ENCODE assay signal across 8 cellular contexts in the genomic region with DNA sequence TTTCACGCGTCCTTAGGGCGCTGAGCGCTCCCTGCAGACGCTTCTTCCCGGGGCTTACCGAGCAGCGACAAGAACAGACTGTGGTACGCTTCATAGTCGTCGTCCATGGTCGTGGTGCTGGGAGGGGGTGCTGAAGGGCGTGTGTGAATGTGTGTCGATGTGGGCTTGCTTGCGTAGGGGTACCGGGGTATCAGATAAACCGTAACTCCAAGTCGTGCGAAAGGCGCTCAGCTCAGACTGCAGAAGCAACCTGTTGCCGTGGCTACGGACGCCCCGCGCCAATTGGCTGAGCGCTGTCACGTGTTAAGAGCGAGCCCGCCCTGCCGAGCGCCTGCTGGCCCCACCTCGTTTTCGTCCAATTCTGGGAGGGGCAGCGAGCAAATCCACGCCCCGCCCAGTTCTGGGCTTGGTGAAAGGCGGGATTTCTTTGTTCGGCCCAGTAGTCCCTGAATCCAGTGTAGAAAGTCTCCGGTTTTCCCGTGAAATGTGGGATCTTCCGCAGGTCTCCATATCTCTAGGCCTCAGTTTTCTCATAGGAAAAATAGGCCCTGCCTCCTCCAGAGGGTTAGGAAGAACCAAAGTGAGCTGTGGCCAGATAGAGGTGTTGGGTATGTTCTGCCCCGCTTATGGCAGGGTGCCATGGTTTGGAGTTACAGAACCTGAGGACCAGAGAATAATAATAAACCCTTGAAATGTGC. TPM values are rescaled to one million over a fixed set of nuclear protein-coding genes. Genes with fewer than 3 reads are reported as not detected.
DNase-seq lines count a peak whose midpoint lies in the region; ATAC-seq and TF ChIP-seq lines count a peak whose summit lies in the region.

A gene (minus strand): TSS at position 255 of the 698 bp plus-strand sequence. CDS start 148 bp downstream, at position 107.

- ATAC-seq in GM21717 (IDR thresholded peaks at IDR 0.05; ENCODE audit: unreplicated experiment) (peak; percentile 66), Right ventricle myocardium superior (ENCODE audit: poor library complexity) (peak; percentile 99)
- ATAC-seq in activated naive CD8-positive, alpha-beta T cell treated with anti-CD3 and anti-CD28 coated beads, Interleukin-2, amount 50 U/mL, for 24 hours: peak; percentile 90

- peak within 1 kb of the TSS; percentile 64 for H3K4me3 Mint-ChIP-seq in activated naive CD8-positive, alpha-beta T cell treated with anti-CD3 and anti-CD28 coated beads, Interleukin-2, amount 50 U/mL, for 24 hours

- TF ChIP-seq POLR2A in ovary (IDR thresholded peaks at IDR 0.05) (no peak), testis (IDR thresholded peaks at IDR 0.05) (no peak)

- H3K4me1 ChIP-seq in ovary (ENCODE audit: insufficient read depth) (no peaks in the 10 kb centered on the region), testis (no peaks in the 10 kb centered on the region)

- TF ChIP-seq EP300 in ovary (IDR thresholded peaks at IDR 0.05): no peak

- peaks cover 6% of the 10 kb centered on the region for H3K27me3 Mint-ChIP-seq in activated naive CD8-positive, alpha-beta T cell treated with anti-CD3 and anti-CD28 coated beads, Interleukin-2, amount 50 U/mL, for 24 hours

- no peaks in the 10 kb centered on the region for H3K9me3 Mint-ChIP-seq in activated naive CD8-positive, alpha-beta T cell treated with anti-CD3 and anti-CD28 coated beads, Interleukin-2, amount 50 U/mL, for 24 hours

- H3K4me3 ChIP-seq in LNCaP clone FGC (ENCODE audit: low read depth, low read length) (peak within 1 kb of the TSS; percentile 53), ovary (peak within 1 kb of the TSS; percentile 54), testis (peak within 1 kb of the TSS; percentile 46 to 65)

- peak within 1 kb of the TSS in 1 of 2 donors; percentile 53 for H3K27ac ChIP-seq in ovary
- H3K27ac ChIP-seq in testis: peak within 1 kb of the TSS; percentile 28 to 36

- no peaks in the 10 kb centered on the region for H3K36me3 ChIP-seq in ovary
- no peaks in the 10 kb centered on the region for H3K36me3 ChIP-seq in testis (ENCODE audit: low read depth, missing control alignments)

- DNase-seq in DMS153 (lab: John Stamatoyannopoulos, UW) (peak; percentile 86), LNCaP clone FGC (ENCODE audit: low read depth) (peak; percentile 88), SW480 (ENCODE audit: low spot score) (peak; percentile 80), Right ventricle myocardium superior (peak; percentile 98), ovary (peak; percentile 94 to 97 (median 97)), testis (peak; percentile 98)
- peak; percentile 88 for DNase-seq in activated naive CD8-positive, alpha-beta T cell treated with anti-CD3 and anti-CD28 coated beads, Interleukin-2, amount 50 U/mL, for 24 hours

- TF ChIP-seq CTCF in LNCaP clone FGC (IDR thresholded peaks at IDR 0.05; ENCODE audit: control insufficient read depth, extremely low read depth, insufficient read depth): no peak
- no peak for TF ChIP-seq CTCF in ovary (IDR thresholded peaks at IDR 0.05)
- no peak for TF ChIP-seq CTCF in testis (IDR thresholded peaks at IDR 0.05)

- H3K9me3 ChIP-seq in ovary (no peaks in the 10 kb centered on the region), testis (no peaks in the 10 kb centered on the region)

- H3K4me1 Mint-ChIP-seq in activated naive CD8-positive, alpha-beta T cell treated with anti-CD3 and anti-CD28 coated beads, Interleukin-2, amount 50 U/mL, for 24 hours: peaks cover 48% of the 10 kb centered on the region

- 0 to 1% (median 1%) methylated on average over 42 of the region's 42 CpGs for WGBS in ovary, 3 donors
- 1 to 7% methylated on average over 30 to 42 of the region's 42 CpGs for WGBS in testis, 2 donors

- H3K27ac Mint-ChIP-seq in activated naive CD8-positive, alpha-beta T cell treated with anti-CD3 and anti-CD28 coated beads, Interleukin-2, amount 50 U/mL, for 24 hours: peak within 1 kb of the TSS; percentile 81

- intact Hi-C loops in Right ventricle myocardium superior (cut with DNase I): no loop called here
- intact Hi-C loops in ovary (cut with DNase I): no loop called here
- intact Hi-C loops in testis (cut with DNase I; ENCODE audit: low total_unique reads): no loop called here

- H3K36me3 Mint-ChIP-seq in activated naive CD8-positive, alpha-beta T cell treated with anti-CD3 and anti-CD28 coated beads, Interleukin-2, amount 50 U/mL, for 24 hours (ENCODE audit: low read depth): peaks cover 26% of the 10 kb centered on the region

- no peaks in the 10 kb centered on the region for H3K27me3 ChIP-seq in ovary
- H3K27me3 ChIP-seq in testis: no peaks in the 10 kb centered on the region

RNA-seq across cellular contexts. Expression of the gene that starts here (rescaled TPM):
- total RNA-seq in Right ventricle myocardium superior (not detected), ovary (1 to 10 TPM in 6 of 7 donors, under 1 TPM in 1; 0.94 to 8.4 (median 1.7) TPM), testis (10 to 100 TPM in 1 of 2 donors, 1 to 10 TPM in 1; 7.3 to 13.7 TPM)
- polyA plus RNA-seq in ovary (under 1 TPM; 0.53 to 0.67 TPM), testis (ENCODE audit: insufficient read depth, low read depth, low replicate concordance) (16.0 TPM)

Comparison
In these comparisons a context has a peak if more than half of its experiments do, and no peak if none do; other contexts are left out.
1. RNA of the gene that starts here (polyA plus RNA-seq): 16.0 TPM in testis (single experiment); 0.53 to 0.67 TPM in ovary; every median in the first group is over 10 times any median in the second.
2. Peak in DNase-seq and ATAC-seq in Right ventricle myocardium superior; RNA of the gene not detected or under 1 TPM.
3. Peak in every context shown above with its lines, with median percentiles within 50 percentile points of each other: DNase-seq, ATAC-seq and H3K4me3 ChIP-seq.